21 cellular contexts compared by ENCODE assay signal in genomic region chr4:96108146-96108545, GRCh38.
DNase-seq lines count a peak whose midpoint lies in the region; ATAC-seq and TF ChIP-seq lines count a peak whose summit lies in the region.
"Had no signal": no experiment of that assay in that cellular context is flagged by ENCODE, and none has a peak within 500 bp of the region (broad histone marks: within the 10 kb centered on the region; RNA-seq: fewer than 3 reads in every experiment).

No MANE protein-coding gene starts in this region.

- H3K27me3 ChIP-seq in left lung = no peaks in the 10 kb centered on the region
- H3K27me3 ChIP-seq: BE2C; BLaER1 treated with 17β-estradiol and CSF1 and Interleukin-3, amounts not matched to agents 10 nM and 100 nM had no signal

- H3K4me1 ChIP-seq in left lung = no peaks in the 10 kb centered on the region
- H3K4me1 ChIP-seq: A549; BE2C; BLaER1 treated with 17β-estradiol and CSF1 and Interleukin-3, amounts not matched to agents 10 nM and 100 nM had no signal

- no peak overlapping the region for H3K4me3 Mint-ChIP-seq in stimulated activated effector memory CD8-positive, alpha-beta T cell treated with anti-CD3 and anti-CD28 coated beads, Interleukin-12 subunit alpha, Interleukin-12 subunit beta, amount 100 ng/mL, for 72 hours
- H3K4me3 Mint-ChIP-seq: CD14-positive monocyte; CD4-positive, alpha-beta T cell; CD8-positive, alpha-beta memory T cell; H9 had no signal

- peak; percentile 35 for ATAC-seq in left lung
- no peak for ATAC-seq in stimulated activated effector memory CD8-positive, alpha-beta T cell treated with anti-CD3 and anti-CD28 coated beads, Interleukin-12 subunit alpha, Interleukin-12 subunit beta, amount 100 ng/mL, for 72 hours
- ATAC-seq: A549, HCT116 had no signal

- no peaks in the 10 kb centered on the region for H3K4me1 Mint-ChIP-seq in stimulated activated effector memory CD8-positive, alpha-beta T cell treated with anti-CD3 and anti-CD28 coated beads, Interleukin-12 subunit alpha, Interleukin-12 subunit beta, amount 100 ng/mL, for 72 hours
- H3K4me1 Mint-ChIP-seq: CD14-positive monocyte; CD8-positive, alpha-beta memory T cell; H9 had no signal

- no peak overlapping the region for H3K27ac ChIP-seq in left lung
- H3K27ac ChIP-seq: A549; BLaER1 treated with 17β-estradiol and CSF1 and Interleukin-3, amounts not matched to agents 10 nM and 100 nM; GM23248 had no signal

- no peaks in the 10 kb centered on the region for H3K36me3 ChIP-seq in left lung
- H3K36me3 ChIP-seq: BE2C; BLaER1 treated with 17β-estradiol and CSF1 and Interleukin-3, amounts not matched to agents 10 nM and 100 nM had no signal

- no peak overlapping the region for H3K4me3 ChIP-seq in left lung
- H3K4me3 ChIP-seq: A549; BLaER1 treated with 17β-estradiol and CSF1 and Interleukin-3, amounts not matched to agents 10 nM and 100 nM; GM23248 had no signal

- no peak overlapping the region for H3K27ac Mint-ChIP-seq in stimulated activated effector memory CD8-positive, alpha-beta T cell treated with anti-CD3 and anti-CD28 coated beads, Interleukin-12 subunit alpha, Interleukin-12 subunit beta, amount 100 ng/mL, for 72 hours
- H3K27ac Mint-ChIP-seq: CD14-positive monocyte; CD4-positive, alpha-beta T cell; CD8-positive, alpha-beta memory T cell; H9 had no signal

- no peak for TF ChIP-seq CTCF in left lung (IDR thresholded peaks at IDR 0.05)

- H3K36me3 Mint-ChIP-seq in stimulated activated effector memory CD8-positive, alpha-beta T cell treated with anti-CD3 and anti-CD28 coated beads, Interleukin-12 subunit alpha, Interleukin-12 subunit beta, amount 100 ng/mL, for 72 hours = no peaks in the 10 kb centered on the region
- H3K36me3 Mint-ChIP-seq: CD14-positive monocyte; CD8-positive, alpha-beta memory T cell had no signal

- DNase-seq in NCI-H226 (peak; percentile 9), astrocyte of the hippocampus (ENCODE audit: low read depth, low spot score) (peak; percentile 41), left lung (no peak), NCI-H146 (lab: John Stamatoyannopoulos, UW) (no peak), cerebellum (ENCODE audit: low spot score) (no peak)
- no peak for DNase-seq in stimulated activated effector memory CD8-positive, alpha-beta T cell treated with anti-CD3 and anti-CD28 coated beads, Interleukin-12 subunit alpha, Interleukin-12 subunit beta, amount 100 ng/mL, for 72 hours (ENCODE audit: low spot score in 2 of 2)
- DNase-seq: 8988T; ACHN; AML-193; BE2C; CD4-positive, alpha-beta T cell; CD8-positive, alpha-beta memory T cell; DMS 273 treated with DMSO at 0.1 percent for 48 hours; DMS79; GF-D8; GM23248; H9 had no signal

- peaks cover 24% of the 10 kb centered on the region for H3K9me3 Mint-ChIP-seq in stimulated activated effector memory CD8-positive, alpha-beta T cell treated with anti-CD3 and anti-CD28 coated beads, Interleukin-12 subunit alpha, Interleukin-12 subunit beta, amount 100 ng/mL, for 72 hours

- peaks cover 0 to 7% of the 10 kb centered on the region in 2 donors for H3K9me3 ChIP-seq in left lung
- H3K9me3 ChIP-seq: A549; BLaER1 treated with 17β-estradiol and CSF1 and Interleukin-3, amounts not matched to agents 10 nM and 100 nM had no signal

- intact Hi-C loops in left lung (cut with DNase I) = no loop called here

Comparison
In these comparisons a context has a peak if more than half of its experiments do, and no peak if none do; other contexts are left out.
1. DNase-seq: peak in NCI-H226 (single experiment) and astrocyte of the hippocampus (single experiment); none in left lung (0 of 2), NCI-H146 (single experiment), stimulated activated effector memory CD8-positive, alpha-beta T cell treated with anti-CD3 and anti-CD28 coated beads, Interleukin-12 subunit alpha, Interleukin-12 subunit beta, amount 100 ng/mL, for 72 hours (0 of 2) and cerebellum (single experiment).